8 cellular contexts compared by ENCODE assay signal in genomic region chr2:50143822-50144575, GRCh38.
DNase-seq lines count a peak whose midpoint lies in the region; ATAC-seq, FAIRE-seq and TF ChIP-seq lines count a peak whose summit lies in the region.

No MANE protein-coding gene starts in this region.

- H3K27ac ChIP-seq in osteoblast (ENCODE audit: low read depth, low read length): peak overlapping the region; percentile 30

- H3K4me2 ChIP-seq in osteoblast (ENCODE audit: insufficient read depth, low read length): peak overlapping the region; percentile 83

- no peaks in the 10 kb centered on the region for H3K9me3 ChIP-seq in osteoblast (ENCODE audit: low read depth, low read length)

- peak overlapping the region; percentile 83 for H2AFZ ChIP-seq in osteoblast (ENCODE audit: low read length)

- no peaks in the 10 kb centered on the region for H3K79me2 ChIP-seq in osteoblast (ENCODE audit: insufficient read depth, low read length)

- H3K36me3 ChIP-seq in osteoblast (ENCODE audit: insufficient read depth, low read length): no peaks in the 10 kb centered on the region

- FAIRE-seq in TTC549 (lab: Jason Lieb, UNC): peak; percentile 69

- H3K4me1 ChIP-seq in osteoblast (ENCODE audit: insufficient read depth, low read length): no peaks in the 10 kb centered on the region

- H3K4me3 ChIP-seq in osteoblast (ENCODE audit: insufficient read depth, low read length): peak overlapping the region; percentile 71

- no peaks in the 10 kb centered on the region for H3K27me3 ChIP-seq in osteoblast (ENCODE audit: insufficient read depth, low read length)

- no peaks in the 10 kb centered on the region for H4K20me1 ChIP-seq in osteoblast (ENCODE audit: insufficient read depth, low read length)

- ATAC-seq in GM18909 (IDR thresholded peaks at IDR 0.05; ENCODE audit: poor library complexity, unreplicated experiment) (peak; percentile 100), HG03064 (IDR thresholded peaks at IDR 0.05; ENCODE audit: low read depth, unreplicated experiment) (peak; percentile 98)

- DNase-seq in CMK (ENCODE audit: low read depth) (peak; percentile 5), NCI-H2029 treated with DMSO at 0.1 percent for 48 hours (lab: John Stamatoyannopoulos, UW) (peak; percentile 85), fibroblast of the conjunctiva (ENCODE audit: low read depth) (peak; percentile 36), osteoblast (ENCODE audit: insufficient read length, low spot score, missing footprints) (peak; percentile 82)
- DNase-seq in stimulated activated naive CD4-positive, alpha-beta T cell treated with Interleukin-2 at 50 U/mL for 16 hours (lab: John Stamatoyannopoulos, UW): no peak

- TF ChIP-seq CTCF in osteoblast (IDR thresholded peaks at IDR 0.05; ENCODE audit: extremely low read depth, low read depth, low read length): peak; percentile 66
